In genomic region chr22:40328551-40328950, GRCh38 we compare ENCODE assay signal across 27 cellular contexts. TPM values are rescaled to one million over a fixed set of nuclear protein-coding genes. Genes with fewer than 3 reads are reported as not detected.
DNase-seq lines count a peak whose midpoint lies in the region; ATAC-seq and TF ChIP-seq lines count a peak whose summit lies in the region.
"Had no signal": no experiment of that assay in that cellular context is flagged by ENCODE, and none has a peak within 500 bp of the region (broad histone marks: within the 10 kb centered on the region; RNA-seq: fewer than 3 reads in every experiment).

No MANE protein-coding gene starts in this region.

- DNase-seq in CD4-positive, alpha-beta T cell: no peak
- DNase-seq in HL-60 (ENCODE audit: low read depth in 1 of 2, low spot score in 1 of 2) (no peak), neural crest cell (ENCODE audit: low read depth, low spot score) (no peak), hepatic stellate cell (ENCODE audit: low spot score) (no peak)
- DNase-seq: activated CD4-positive, alpha-beta T cell treated with anti-CD3 and anti-CD28 coated beads for 4 hours; activated T-cell treated with anti-CD3 and anti-CD28 coated beads, Interleukin-2, amount 50 U/mL, for 24 hours; amniotic stem cell; EL; foreskin keratinocyte; Kasumi-1; left colon; mammary epithelial cell; MV-4-11; NCI-H1436 treated with DMSO at 0.1 percent for 48 hours; NCI-H774; SK-N-SH; upper lobe of left lung had no signal

- no peaks in the 10 kb centered on the region for H3K27me3 ChIP-seq in CD4-positive, alpha-beta T cell (ENCODE audit: control insufficient read depth, insufficient read depth, low read length)
- H3K27me3 ChIP-seq in HL-60 (ENCODE audit: insufficient read depth, poor library complexity, severe bottlenecking): no peaks in the 10 kb centered on the region
- H3K27me3 ChIP-seq: BLaER1 treated with 17β-estradiol and CSF1 and Interleukin-3, amounts not matched to agents 10 nM and 100 nM; breast epithelium; esophagus muscularis mucosa; foreskin keratinocyte; hepatocyte; upper lobe of left lung had no signal

- no peak for ATAC-seq in CD4-positive, alpha-beta T cell (ENCODE audit: poor library complexity)
- no peak for ATAC-seq in HG02610 (IDR thresholded peaks at IDR 0.05; ENCODE audit: unreplicated experiment)
- ATAC-seq in GM21423 (IDR thresholded peaks at IDR 0.05; ENCODE audit: unreplicated experiment): no peak
- ATAC-seq: foreskin keratinocyte, GM12878, left colon had no signal

- no peaks in the 10 kb centered on the region for H3K27me3 Mint-ChIP-seq in CD4-positive, alpha-beta T cell
- H3K27me3 Mint-ChIP-seq in dendritic cell treated with granulocyte-macrophage colony-stimulating factor and Interleukin-4, amounts not matched to agents 40 ng/mL and 50 ng/mL, for 4 days: no peaks in the 10 kb centered on the region
- no peaks in the 10 kb centered on the region for H3K27me3 Mint-ChIP-seq in neural crest cell (ENCODE audit: low read depth)
- H3K27me3 Mint-ChIP-seq: activated T-cell treated with anti-CD3 and anti-CD28 coated beads, Interleukin-2, amount 50 U/mL, for 24 hours had no signal

- H3K9me3 ChIP-seq in CD4-positive, alpha-beta T cell (ENCODE audit: control insufficient read depth, low read length): no peaks in the 10 kb centered on the region
- H3K9me3 ChIP-seq: BLaER1 treated with 17β-estradiol and CSF1 and Interleukin-3, amounts not matched to agents 10 nM and 100 nM; breast epithelium; esophagus muscularis mucosa; SK-N-SH; upper lobe of left lung had no signal

- H3K4me3 ChIP-seq in HL-60 (replicated peaks; ENCODE audit: insufficient read depth, low read length): no peak overlapping the region
- H3K4me3 ChIP-seq: BLaER1 treated with 17β-estradiol and CSF1 and Interleukin-3, amounts not matched to agents 10 nM and 100 nM; breast epithelium; coronary artery; esophagus muscularis mucosa; GM12878; hepatocyte; upper lobe of left lung had no signal

- H3K4me1 Mint-ChIP-seq in CD4-positive, alpha-beta T cell (ENCODE audit: low read depth): peaks cover 100% of the 10 kb centered on the region
- peaks cover 34% of the 10 kb centered on the region for H3K4me1 Mint-ChIP-seq in dendritic cell treated with granulocyte-macrophage colony-stimulating factor and Interleukin-4, amounts not matched to agents 40 ng/mL and 50 ng/mL, for 4 days (ENCODE audit: low read depth)
- H3K4me1 Mint-ChIP-seq in neural crest cell: peaks cover 76% of the 10 kb centered on the region

- CTCF ChIA-PET in CD4-positive, alpha-beta T cell (lab: Charles Lee): interaction anchor here (0.7 to 1.0 kb wide), 2 partner anchors 18 to 20 kb away, joined by 3 read pairs; no protein-coding TSS in a partner anchor

- intact Hi-C loops in CD4-positive, alpha-beta T cell (cut with DNase I, micrococcal nuclease): no loop called here
- intact Hi-C loops in dendritic cell treated with granulocyte-macrophage colony-stimulating factor and Interleukin-4, amounts not matched to agents 40 ng/mL and 50 ng/mL, for 4 days (cut with micrococcal nuclease): no loop called here

- H3K36me3 Mint-ChIP-seq in CD4-positive, alpha-beta T cell (ENCODE audit: low read depth): peaks cover 36% of the 10 kb centered on the region
- H3K36me3 Mint-ChIP-seq in dendritic cell treated with granulocyte-macrophage colony-stimulating factor and Interleukin-4, amounts not matched to agents 40 ng/mL and 50 ng/mL, for 4 days (ENCODE audit: low read depth): peaks cover 83% of the 10 kb centered on the region
- H3K36me3 Mint-ChIP-seq in neural crest cell (ENCODE audit: low read depth): no peaks in the 10 kb centered on the region

- POLR2A ChIA-PET in CD4-positive, alpha-beta T cell (lab: Charles Lee): no interaction called here

- H3K9me3 Mint-ChIP-seq in CD4-positive, alpha-beta T cell: no peaks in the 10 kb centered on the region
- no peaks in the 10 kb centered on the region for H3K9me3 Mint-ChIP-seq in dendritic cell treated with granulocyte-macrophage colony-stimulating factor and Interleukin-4, amounts not matched to agents 40 ng/mL and 50 ng/mL, for 4 days
- H3K9me3 Mint-ChIP-seq in neural crest cell: no peaks in the 10 kb centered on the region
- H3K9me3 Mint-ChIP-seq: activated T-cell treated with anti-CD3 and anti-CD28 coated beads, Interleukin-2, amount 50 U/mL, for 24 hours had no signal

- peak overlapping the region; percentile 46 for H3K4me3 Mint-ChIP-seq in CD4-positive, alpha-beta T cell
- H3K4me3 Mint-ChIP-seq in dendritic cell treated with granulocyte-macrophage colony-stimulating factor and Interleukin-4, amounts not matched to agents 40 ng/mL and 50 ng/mL, for 4 days: no peak overlapping the region
- H3K4me3 Mint-ChIP-seq in neural crest cell: no peak overlapping the region
- H3K4me3 Mint-ChIP-seq: activated T-cell treated with anti-CD3 and anti-CD28 coated beads, Interleukin-2, amount 50 U/mL, for 24 hours had no signal

- no peak for TF ChIP-seq CTCF in CD4-positive, alpha-beta T cell (IDR thresholded peaks at IDR 0.05)
- TF ChIP-seq CTCF in HL-60 (IDR thresholded peaks at IDR 0.05; ENCODE audit: insufficient read depth, low read length): no peak
- TF ChIP-seq CTCF in neural crest cell (conservative IDR thresholded peaks at IDR 0.05): no peak

- no peak overlapping the region for H3K27ac ChIP-seq in CD4-positive, alpha-beta T cell (ENCODE audit: low read depth, low read length)
- H3K27ac ChIP-seq in HL-60 (replicated peaks): peak overlapping the region; percentile 24
- H3K27ac ChIP-seq: coronary artery, foreskin keratinocyte, RWPE1 had no signal

- H3K27ac Mint-ChIP-seq in CD4-positive, alpha-beta T cell: peak overlapping the region; percentile 97
- peak overlapping the region; percentile 17 for H3K27ac Mint-ChIP-seq in dendritic cell treated with granulocyte-macrophage colony-stimulating factor and Interleukin-4, amounts not matched to agents 40 ng/mL and 50 ng/mL, for 4 days
- H3K27ac Mint-ChIP-seq in neural crest cell (ENCODE audit: unreplicated experiment): peak overlapping the region; percentile 19

RNA-seq across cellular contexts. Expression of gene ADSL, which starts 17.7 kb away (rescaled TPM):
- 10 to 100 TPM; 62.9 to 75.3 TPM for total RNA-seq in CD4-positive, alpha-beta T cell
- 120 and 126 TPM in 2 replicates for total RNA-seq in neural crest cell

RNA-seq across cellular contexts. Expression of gene SGSM3, which starts 41.8 kb away (rescaled TPM):
- total RNA-seq in CD4-positive, alpha-beta T cell: 10 to 100 TPM; 87.9 to 89.9 TPM
- total RNA-seq in neural crest cell: 82.0 and 92.2 TPM in 2 replicates

Comparison
In these comparisons a context has a peak if more than half of its experiments do, and no peak if none do; other contexts are left out.
1. H3K27ac Mint-ChIP-seq: peak in every context shown above with its lines; median percentile 97 in CD4-positive, alpha-beta T cell; 19 in neural crest cell; 17 in dendritic cell treated with granulocyte-macrophage colony-stimulating factor and Interleukin-4, amounts not matched to agents 40 ng/mL and 50 ng/mL, for 4 days.